2 cellular contexts compared by ENCODE assay signal in the genomic region with DNA sequence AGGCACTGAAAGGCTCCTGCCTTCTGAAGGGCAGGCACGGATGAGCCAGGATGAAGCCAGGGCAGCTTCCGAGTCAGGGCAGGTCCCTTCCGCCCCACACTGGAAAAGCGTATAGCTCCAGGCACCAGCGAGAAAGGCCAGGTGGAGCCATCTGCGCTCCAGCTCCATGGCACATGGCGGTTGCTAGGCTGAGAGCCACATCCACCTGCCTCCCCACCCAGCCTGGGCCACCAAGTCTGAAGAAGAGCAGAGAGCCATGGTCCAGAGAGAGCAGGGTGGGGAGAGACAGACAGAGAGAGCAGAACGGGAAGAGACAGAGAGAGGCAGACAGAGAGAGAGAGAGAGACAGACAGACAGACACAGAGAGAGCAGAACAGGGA.
TF ChIP-seq lines count a peak whose summit lies in the region.

No MANE protein-coding gene starts in this region.

TF ChIP-seq in A549, 52 proteins besides CTCF, POLR2A, EP300 and RAD21:
- TF ChIP-seq CEBPB (IDR thresholded peaks at IDR 0.05): no peak
- TF ChIP-seq, protein P1, sequence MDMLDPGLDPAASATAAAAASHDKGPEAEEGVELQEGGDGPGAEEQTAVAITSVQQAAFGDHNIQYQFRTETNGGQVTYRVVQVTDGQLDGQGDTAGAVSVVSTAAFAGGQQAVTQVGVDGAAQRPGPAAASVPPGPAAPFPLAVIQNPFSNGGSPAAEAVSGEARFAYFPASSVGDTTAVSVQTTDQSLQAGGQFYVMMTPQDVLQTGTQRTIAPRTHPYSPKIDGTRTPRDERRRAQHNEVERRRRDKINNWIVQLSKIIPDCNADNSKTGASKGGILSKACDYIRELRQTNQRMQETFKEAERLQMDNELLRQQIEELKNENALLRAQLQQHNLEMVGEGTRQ (IDR thresholded peaks at IDR 0.05): no peak
- TF ChIP-seq SREBF2 (IDR thresholded peaks at IDR 0.05): no peak
- no peak for TF ChIP-seq BHLHE40 (IDR thresholded peaks at IDR 0.05; ENCODE audit: low read depth, low read length)
- no peak for TF ChIP-seq HOXA7 (CRISPR knock-in tag; IDR thresholded peaks at IDR 0.05)
- no peak for TF ChIP-seq ZNF302 (CRISPR knock-in tag; IDR thresholded peaks at IDR 0.05)
- TF ChIP-seq ZFP36 (IDR thresholded peaks at IDR 0.05; ENCODE audit: borderline replicate concordance, partially characterized antibody): no peak
- TF ChIP-seq ZSCAN20 (CRISPR knock-in tag; IDR thresholded peaks at IDR 0.05): no peak
- TF ChIP-seq MYC (IDR thresholded peaks at IDR 0.05; ENCODE audit: borderline replicate concordance, low read length): no peak

TF ChIP-seq in GM12878, 131 proteins besides CTCF, POLR2A, EP300 and RAD21:
- TF ChIP-seq, protein P2, sequence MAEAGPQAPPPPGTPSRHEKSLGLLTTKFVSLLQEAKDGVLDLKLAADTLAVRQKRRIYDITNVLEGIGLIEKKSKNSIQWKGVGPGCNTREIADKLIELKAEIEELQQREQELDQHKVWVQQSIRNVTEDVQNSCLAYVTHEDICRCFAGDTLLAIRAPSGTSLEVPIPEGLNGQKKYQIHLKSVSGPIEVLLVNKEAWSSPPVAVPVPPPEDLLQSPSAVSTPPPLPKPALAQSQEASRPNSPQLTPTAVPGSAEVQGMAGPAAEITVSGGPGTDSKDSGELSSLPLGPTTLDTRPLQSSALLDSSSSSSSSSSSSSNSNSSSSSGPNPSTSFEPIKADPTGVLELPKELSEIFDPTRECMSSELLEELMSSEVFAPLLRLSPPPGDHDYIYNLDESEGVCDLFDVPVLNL (IDR thresholded peaks at IDR 0.05; ENCODE audit: low read depth, low read length): no peak
- TF ChIP-seq CBFB (IDR thresholded peaks at IDR 0.05; ENCODE audit: low read depth): no peak
- no peak for TF ChIP-seq RB1 (IDR thresholded peaks at IDR 0.05; ENCODE audit: borderline replicate concordance)
- TF ChIP-seq KDM1A (IDR thresholded peaks at IDR 0.05; ENCODE audit: borderline replicate concordance): no peak
- TF ChIP-seq HDGF (IDR thresholded peaks at IDR 0.05): no peak
- TF ChIP-seq, protein P3, sequence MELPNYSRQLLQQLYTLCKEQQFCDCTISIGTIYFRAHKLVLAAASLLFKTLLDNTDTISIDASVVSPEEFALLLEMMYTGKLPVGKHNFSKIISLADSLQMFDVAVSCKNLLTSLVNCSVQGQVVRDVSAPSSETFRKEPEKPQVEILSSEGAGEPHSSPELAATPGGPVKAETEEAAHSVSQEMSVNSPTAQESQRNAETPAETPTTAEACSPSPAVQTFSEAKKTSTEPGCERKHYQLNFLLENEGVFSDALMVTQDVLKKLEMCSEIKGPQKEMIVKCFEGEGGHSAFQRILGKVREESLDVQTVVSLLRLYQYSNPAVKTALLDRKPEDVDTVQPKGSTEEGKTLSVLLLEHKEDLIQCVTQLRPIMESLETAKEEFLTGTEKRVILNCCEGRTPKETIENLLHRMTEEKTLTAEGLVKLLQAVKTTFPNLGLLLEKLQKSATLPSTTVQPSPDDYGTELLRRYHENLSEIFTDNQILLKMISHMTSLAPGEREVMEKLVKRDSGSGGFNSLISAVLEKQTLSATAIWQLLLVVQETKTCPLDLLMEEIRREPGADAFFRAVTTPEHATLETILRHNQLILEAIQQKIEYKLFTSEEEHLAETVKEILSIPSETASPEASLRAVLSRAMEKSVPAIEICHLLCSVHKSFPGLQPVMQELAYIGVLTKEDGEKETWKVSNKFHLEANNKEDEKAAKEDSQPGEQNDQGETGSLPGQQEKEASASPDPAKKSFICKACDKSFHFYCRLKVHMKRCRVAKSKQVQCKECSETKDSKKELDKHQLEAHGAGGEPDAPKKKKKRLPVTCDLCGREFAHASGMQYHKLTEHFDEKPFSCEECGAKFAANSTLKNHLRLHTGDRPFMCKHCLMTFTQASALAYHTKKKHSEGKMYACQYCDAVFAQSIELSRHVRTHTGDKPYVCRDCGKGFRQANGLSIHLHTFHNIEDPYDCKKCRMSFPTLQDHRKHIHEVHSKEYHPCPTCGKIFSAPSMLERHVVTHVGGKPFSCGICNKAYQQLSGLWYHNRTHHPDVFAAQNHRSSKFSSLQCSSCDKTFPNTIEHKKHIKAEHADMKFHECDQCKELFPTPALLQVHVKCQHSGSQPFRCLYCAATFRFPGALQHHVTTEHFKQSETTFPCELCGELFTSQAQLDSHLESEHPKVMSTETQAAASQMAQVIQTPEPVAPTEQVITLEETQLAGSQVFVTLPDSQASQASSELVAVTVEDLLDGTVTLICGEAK (IDR thresholded peaks at IDR 0.05; ENCODE audit: borderline replicate concordance): no peak
- no peak for TF ChIP-seq FOXM1 (IDR thresholded peaks at IDR 0.05; ENCODE audit: low read depth, low read length)
- TF ChIP-seq RELA (IDR thresholded peaks at IDR 0.05; ENCODE audit: borderline replicate concordance, partially characterized antibody): no peak
- TF ChIP-seq, protein P4, sequence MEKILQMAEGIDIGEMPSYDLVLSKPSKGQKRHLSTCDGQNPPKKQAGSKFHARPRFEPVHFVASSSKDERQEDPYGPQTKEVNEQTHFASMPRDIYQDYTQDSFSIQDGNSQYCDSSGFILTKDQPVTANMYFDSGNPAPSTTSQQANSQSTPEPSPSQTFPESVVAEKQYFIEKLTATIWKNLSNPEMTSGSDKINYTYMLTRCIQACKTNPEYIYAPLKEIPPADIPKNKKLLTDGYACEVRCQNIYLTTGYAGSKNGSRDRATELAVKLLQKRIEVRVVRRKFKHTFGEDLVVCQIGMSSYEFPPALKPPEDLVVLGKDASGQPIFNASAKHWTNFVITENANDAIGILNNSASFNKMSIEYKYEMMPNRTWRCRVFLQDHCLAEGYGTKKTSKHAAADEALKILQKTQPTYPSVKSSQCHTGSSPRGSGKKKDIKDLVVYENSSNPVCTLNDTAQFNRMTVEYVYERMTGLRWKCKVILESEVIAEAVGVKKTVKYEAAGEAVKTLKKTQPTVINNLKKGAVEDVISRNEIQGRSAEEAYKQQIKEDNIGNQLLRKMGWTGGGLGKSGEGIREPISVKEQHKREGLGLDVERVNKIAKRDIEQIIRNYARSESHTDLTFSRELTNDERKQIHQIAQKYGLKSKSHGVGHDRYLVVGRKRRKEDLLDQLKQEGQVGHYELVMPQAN (conservative IDR thresholded peaks at IDR 0.05): no peak
- TF ChIP-seq EED (IDR thresholded peaks at IDR 0.05; ENCODE audit: low read depth): no peak
